Comparison of ENCODE assay signal across 13 cellular contexts in the genomic region with DNA sequence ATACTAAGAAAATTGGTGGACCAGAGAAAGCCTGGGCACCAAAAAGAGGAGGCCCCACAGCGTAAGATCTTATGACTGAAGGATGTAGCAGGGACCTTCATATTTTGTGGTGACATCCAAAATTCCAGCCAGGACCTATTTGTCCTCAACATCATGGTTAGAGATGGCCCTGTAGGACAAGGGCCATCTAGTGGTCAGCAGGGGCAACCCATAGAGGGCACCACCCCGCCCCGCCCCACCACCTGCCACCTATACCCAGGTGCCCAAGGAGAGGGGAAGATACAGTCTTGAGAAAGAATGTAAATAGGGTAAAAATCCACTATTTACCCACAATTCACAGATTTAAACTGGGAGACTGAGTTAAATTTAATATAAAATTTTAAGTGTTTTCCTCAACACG. TPM values are rescaled to one million over a fixed set of nuclear protein-coding genes. Genes with fewer than 3 reads are reported as not detected.
DNase-seq lines count a peak whose midpoint lies in the region; ATAC-seq and TF ChIP-seq lines count a peak whose summit lies in the region.
"Had no signal": no experiment of that assay in that cellular context is flagged by ENCODE, and none has a peak within 500 bp of the region (broad histone marks: within the 10 kb centered on the region; RNA-seq: fewer than 3 reads in every experiment).

No MANE protein-coding gene starts in this region.

- H3K36me3 ChIP-seq in RWPE2 (ENCODE audit: low read depth) (no peaks in the 10 kb centered on the region), kidney epithelial cell (ENCODE audit: control insufficient read depth, insufficient read depth, low read length) (no peaks in the 10 kb centered on the region)
- no peaks in the 10 kb centered on the region for H3K36me3 ChIP-seq in CD8-positive, alpha-beta T cell (ENCODE audit: insufficient read depth, low read length)
- H3K36me3 ChIP-seq: prostate gland had no signal

- no peak overlapping the region for H3K27ac Mint-ChIP-seq in CD8-positive, alpha-beta T cell
- H3K27ac Mint-ChIP-seq: activated CD8-positive, alpha-beta T cell treated with anti-CD3 and anti-CD28 coated beads for 36 hours had no signal

- H3K9me3 ChIP-seq in RWPE2 (ENCODE audit: severe bottlenecking), result no peaks in the 10 kb centered on the region
- no peaks in the 10 kb centered on the region for H3K9me3 ChIP-seq in CD8-positive, alpha-beta T cell (ENCODE audit: low read length)
- H3K9me3 ChIP-seq: prostate gland had no signal

- H3K27me3 Mint-ChIP-seq in CD8-positive, alpha-beta T cell (ENCODE audit: low read depth), result no peaks in the 10 kb centered on the region

- intact Hi-C loops in CD8-positive, alpha-beta T cell (cut with DNase I, micrococcal nuclease), result no loop called here

- H3K4me1 Mint-ChIP-seq in CD8-positive, alpha-beta T cell (ENCODE audit: low read depth), result peaks cover 15% of the 10 kb centered on the region

- POLR2A ChIA-PET in CD8-positive, alpha-beta T cell (lab: Charles Lee), result no interaction called here

- DNase-seq in COLO668 (lab: John Stamatoyannopoulos, UW; ENCODE audit: unreplicated experiment) (peak; percentile 22), RWPE2 (ENCODE audit: low spot score) (no peak), kidney epithelial cell (ENCODE audit: low read depth) (no peak), COR-L47 (lab: John Stamatoyannopoulos, UW) (no peak)
- DNase-seq in activated naive CD4-positive, alpha-beta T cell treated with anti-CD3 and anti-CD28 coated beads, Interleukin-2, amount 50 U/mL, for 16 hours, result no peak
- DNase-seq in CD8-positive, alpha-beta T cell, result no peak
- DNase-seq: activated CD8-positive, alpha-beta T cell treated with anti-CD3 and anti-CD28 coated beads for 36 hours; anterior cingulate cortex; NCI-H2081 treated with DMSO at 0.1 percent for 48 hours had no signal

- TF ChIP-seq CTCF in GM12875 (IDR thresholded peaks at IDR 0.05; ENCODE audit: borderline replicate concordance, insufficient read depth, low read depth, low read length) (peak; percentile 31; the same call in 1 of the 2 replicates), RWPE2 (IDR thresholded peaks at IDR 0.05; ENCODE audit: poor library complexity, severe bottlenecking) (peak; percentile 27), kidney epithelial cell (IDR thresholded peaks at IDR 0.05; ENCODE audit: insufficient read depth, low read length, poor library complexity, severe bottlenecking) (peak; percentile 49)
- no peak for TF ChIP-seq CTCF in CD8-positive, alpha-beta T cell (IDR thresholded peaks at IDR 0.05)

- H3K27me3 ChIP-seq in RWPE2 (ENCODE audit: insufficient read depth, poor library complexity, severe bottlenecking), result no peaks in the 10 kb centered on the region
- H3K27me3 ChIP-seq in kidney epithelial cell (ENCODE audit: control insufficient read depth, insufficient read depth, low read length), result no peaks in the 10 kb centered on the region
- H3K27me3 ChIP-seq in CD8-positive, alpha-beta T cell (ENCODE audit: insufficient read depth, low read length), result no peaks in the 10 kb centered on the region

- H3K9me3 Mint-ChIP-seq in CD8-positive, alpha-beta T cell, result no peaks in the 10 kb centered on the region
- H3K9me3 Mint-ChIP-seq: activated CD8-positive, alpha-beta T cell treated with anti-CD3 and anti-CD28 coated beads for 36 hours had no signal

- H3K4me3 Mint-ChIP-seq in CD8-positive, alpha-beta T cell, result no peak overlapping the region
- H3K4me3 Mint-ChIP-seq: activated CD8-positive, alpha-beta T cell treated with anti-CD3 and anti-CD28 coated beads for 36 hours had no signal

- H3K4me3 ChIP-seq in GM12875 (ENCODE audit: low read depth, low read length) (no peak overlapping the region), RWPE2 (ENCODE audit: severe bottlenecking) (no peak overlapping the region), kidney epithelial cell (ENCODE audit: low read depth, low read length) (no peak overlapping the region)
- no peak overlapping the region for H3K4me3 ChIP-seq in CD8-positive, alpha-beta T cell (ENCODE audit: low read depth, low read length)
- H3K4me3 ChIP-seq: prostate gland, SK-N-MC had no signal

- no peaks in the 10 kb centered on the region for H3K36me3 Mint-ChIP-seq in CD8-positive, alpha-beta T cell

- CTCF ChIA-PET in CD8-positive, alpha-beta T cell (lab: Charles Lee), result no interaction called here

- no peak for ATAC-seq in RWPE2 (ENCODE audit: low read depth)
- no peak for ATAC-seq in HG03520 (IDR thresholded peaks at IDR 0.05; ENCODE audit: unreplicated experiment)
- no peak for ATAC-seq in CD8-positive, alpha-beta T cell
- ATAC-seq: activated CD8-positive, alpha-beta T cell treated with anti-CD3 and anti-CD28 coated beads for 36 hours had no signal

- peaks cover 10% of the 10 kb centered on the region for H3K4me1 ChIP-seq in RWPE2 (ENCODE audit: insufficient read depth, poor library complexity, severe bottlenecking)
- H3K4me1 ChIP-seq in CD8-positive, alpha-beta T cell (ENCODE audit: insufficient read depth, low read length), result peaks cover 9% of the 10 kb centered on the region
- H3K4me1 ChIP-seq: prostate gland had no signal

- H3K27ac ChIP-seq in RWPE2 (ENCODE audit: poor library complexity, severe bottlenecking), result no peak overlapping the region
- no peak overlapping the region for H3K27ac ChIP-seq in CD8-positive, alpha-beta T cell (ENCODE audit: low read depth, low read length)
- H3K27ac ChIP-seq: prostate gland, SK-N-MC had no signal

RNA-seq across cellular contexts. Expression of a gene that starts 59.6 kb away (rescaled TPM):
- 1.9 and 2.4 TPM in 2 replicates for total RNA-seq in kidney epithelial cell
- under 1 TPM; 0.14 to 0.19 TPM for total RNA-seq in CD8-positive, alpha-beta T cell
- total RNA-seq: activated CD8-positive, alpha-beta T cell treated with anti-CD3 and anti-CD28 coated beads for 36 hours had no signal
